In the genomic region with DNA sequence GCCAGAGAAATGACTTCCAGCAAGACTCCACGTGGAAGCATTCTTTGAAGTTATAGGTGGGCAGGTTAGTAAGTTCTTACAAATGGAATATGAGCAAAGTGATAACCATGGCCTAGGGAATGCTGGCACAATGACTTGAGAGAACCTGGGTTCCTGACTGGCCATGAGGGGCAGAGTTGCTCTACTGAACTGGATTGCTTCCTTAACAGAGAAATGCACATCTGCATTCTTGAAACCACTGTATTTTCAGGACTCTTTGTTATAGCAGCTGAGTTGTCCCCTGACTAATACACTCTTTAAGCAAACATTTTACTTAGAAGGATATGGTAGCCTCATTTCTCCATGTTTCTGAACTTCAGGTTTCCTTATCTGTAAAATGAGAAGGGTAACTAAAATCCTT, we compare ENCODE assay signal across 1 cellular context.
TF ChIP-seq lines count a peak whose summit lies in the region.

No MANE protein-coding gene starts in this region.

TF ChIP-seq in GM12878, 131 proteins besides CTCF, POLR2A, EP300 and RAD21:
- TF ChIP-seq, protein P1, sequence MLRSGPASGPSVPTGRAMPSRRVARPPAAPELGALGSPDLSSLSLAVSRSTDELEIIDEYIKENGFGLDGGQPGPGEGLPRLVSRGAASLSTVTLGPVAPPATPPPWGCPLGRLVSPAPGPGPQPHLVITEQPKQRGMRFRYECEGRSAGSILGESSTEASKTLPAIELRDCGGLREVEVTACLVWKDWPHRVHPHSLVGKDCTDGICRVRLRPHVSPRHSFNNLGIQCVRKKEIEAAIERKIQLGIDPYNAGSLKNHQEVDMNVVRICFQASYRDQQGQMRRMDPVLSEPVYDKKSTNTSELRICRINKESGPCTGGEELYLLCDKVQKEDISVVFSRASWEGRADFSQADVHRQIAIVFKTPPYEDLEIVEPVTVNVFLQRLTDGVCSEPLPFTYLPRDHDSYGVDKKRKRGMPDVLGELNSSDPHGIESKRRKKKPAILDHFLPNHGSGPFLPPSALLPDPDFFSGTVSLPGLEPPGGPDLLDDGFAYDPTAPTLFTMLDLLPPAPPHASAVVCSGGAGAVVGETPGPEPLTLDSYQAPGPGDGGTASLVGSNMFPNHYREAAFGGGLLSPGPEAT (IDR thresholded peaks at IDR 0.05; ENCODE audit: low read depth) = no peak
- TF ChIP-seq STAT3 (IDR thresholded peaks at IDR 0.05; ENCODE audit: low read depth, low read length) (no peak), RFX5 (IDR thresholded peaks at IDR 0.05; ENCODE audit: low read depth, low read length) (no peak), MTA2 (IDR thresholded peaks at IDR 0.05; ENCODE audit: low read depth) (no peak), SMAD1 (IDR thresholded peaks at IDR 0.05; ENCODE audit: low read depth, partially characterized antibody) (no peak), MYB (IDR thresholded peaks at IDR 0.05; ENCODE audit: borderline replicate concordance, low read depth, low read length) (no peak), EED (IDR thresholded peaks at IDR 0.05; ENCODE audit: low read depth) (no peak), KAT2A (conservative IDR thresholded peaks at IDR 0.05; ENCODE audit: control insufficient read depth, low read depth, low read length) (no peak), TARDBP (IDR thresholded peaks at IDR 0.05; ENCODE audit: borderline replicate concordance) (no peak)
- TF ChIP-seq, protein P2, sequence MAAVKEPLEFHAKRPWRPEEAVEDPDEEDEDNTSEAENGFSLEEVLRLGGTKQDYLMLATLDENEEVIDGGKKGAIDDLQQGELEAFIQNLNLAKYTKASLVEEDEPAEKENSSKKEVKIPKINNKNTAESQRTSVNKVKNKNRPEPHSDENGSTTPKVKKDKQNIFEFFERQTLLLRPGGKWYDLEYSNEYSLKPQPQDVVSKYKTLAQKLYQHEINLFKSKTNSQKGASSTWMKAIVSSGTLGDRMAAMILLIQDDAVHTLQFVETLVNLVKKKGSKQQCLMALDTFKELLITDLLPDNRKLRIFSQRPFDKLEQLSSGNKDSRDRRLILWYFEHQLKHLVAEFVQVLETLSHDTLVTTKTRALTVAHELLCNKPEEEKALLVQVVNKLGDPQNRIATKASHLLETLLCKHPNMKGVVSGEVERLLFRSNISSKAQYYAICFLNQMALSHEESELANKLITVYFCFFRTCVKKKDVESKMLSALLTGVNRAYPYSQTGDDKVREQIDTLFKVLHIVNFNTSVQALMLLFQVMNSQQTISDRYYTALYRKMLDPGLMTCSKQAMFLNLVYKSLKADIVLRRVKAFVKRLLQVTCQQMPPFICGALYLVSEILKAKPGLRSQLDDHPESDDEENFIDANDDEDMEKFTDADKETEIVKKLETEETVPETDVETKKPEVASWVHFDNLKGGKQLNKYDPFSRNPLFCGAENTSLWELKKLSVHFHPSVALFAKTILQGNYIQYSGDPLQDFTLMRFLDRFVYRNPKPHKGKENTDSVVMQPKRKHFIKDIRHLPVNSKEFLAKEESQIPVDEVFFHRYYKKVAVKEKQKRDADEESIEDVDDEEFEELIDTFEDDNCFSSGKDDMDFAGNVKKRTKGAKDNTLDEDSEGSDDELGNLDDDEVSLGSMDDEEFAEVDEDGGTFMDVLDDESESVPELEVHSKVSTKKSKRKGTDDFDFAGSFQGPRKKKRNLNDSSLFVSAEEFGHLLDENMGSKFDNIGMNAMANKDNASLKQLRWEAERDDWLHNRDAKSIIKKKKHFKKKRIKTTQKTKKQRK (IDR thresholded peaks at IDR 0.05; ENCODE audit: low read depth, low read length) = no peak
